Comparison of ENCODE assay signal across 21 cellular contexts in genomic region chr11:87176044-87176443, GRCh38.
DNase-seq lines count a peak whose midpoint lies in the region; FAIRE-seq and TF ChIP-seq lines count a peak whose summit lies in the region.
"Had no signal": no experiment of that assay in that cellular context is flagged by ENCODE, and none has a peak within 500 bp of the region (broad histone marks: within the 10 kb centered on the region; RNA-seq: fewer than 3 reads in every experiment).

No MANE protein-coding gene starts in this region.

- H3K9me3 Mint-ChIP-seq in activated naive CD4-positive, alpha-beta T cell treated with anti-CD3 and anti-CD28 coated beads for 36 hours, result peaks cover 7% of the 10 kb centered on the region
- no peaks in the 10 kb centered on the region for H3K9me3 Mint-ChIP-seq in Caco-2 (ENCODE audit: unreplicated experiment)
- H3K9me3 Mint-ChIP-seq: activated T-helper 17 cell treated with anti-CD3 and anti-CD28 coated beads, Interleukin-2, amount 50 U/mL, for 72 hours had no signal

- TF ChIP-seq CTCF in AG10803 (conservative IDR thresholded peaks at IDR 0.05; ENCODE audit: low read length) (no peak), foreskin fibroblast (IDR thresholded peaks at IDR 0.05; ENCODE audit: low read depth, low read length) (no peak), Caco-2 (IDR thresholded peaks at IDR 0.05; ENCODE audit: insufficient read depth in 1 of 2, low read depth in 1 of 2, low read length in 1 of 2, severe bottlenecking in 1 of 2, unreplicated experiment in 1 of 2) (no peak)

- peak; percentile 13 for DNase-seq in AG10803 (ENCODE audit: low read depth)
- peak; percentile 1 for DNase-seq in HK-2 (ENCODE audit: unreplicated experiment)
- peak; percentile 68 for DNase-seq in SW480 (ENCODE audit: low spot score)
- peak; percentile 37 to 47 for DNase-seq in foreskin fibroblast
- no peak for DNase-seq in erythroblast (lab: John Stamatoyannopoulos, UW)
- DNase-seq in activated naive CD4-positive, alpha-beta T cell treated with anti-CD3 and anti-CD28 coated beads for 36 hours, result no peak
- no peak for DNase-seq in Caco-2
- DNase-seq in RCC 7860 (ENCODE audit: low spot score), result no peak
- DNase-seq: activated CD8-positive, alpha-beta memory T cell treated with anti-CD3 and anti-CD28 coated beads, Interleukin-2, amount 10 ng/mL, durations not matched to agents 7 days and 5 days; C1 segment of cervical spinal cord; dorsolateral prefrontal cortex; GM23248; MG63; NCI-H1436 treated with DMSO at 0.1 percent for 48 hours; NCI-H2171; NCI-H526 treated with DMSO at 0.1 percent for 48 hours; right cardiac atrium had no signal

- no peak overlapping the region for H3K4me3 Mint-ChIP-seq in activated naive CD4-positive, alpha-beta T cell treated with anti-CD3 and anti-CD28 coated beads for 36 hours
- H3K4me3 Mint-ChIP-seq in Caco-2 (ENCODE audit: unreplicated experiment), result no peak overlapping the region
- H3K4me3 Mint-ChIP-seq: activated CD8-positive, alpha-beta memory T cell treated with anti-CD3 and anti-CD28 coated beads, Interleukin-2, amount 10 ng/mL, durations not matched to agents 7 days and 5 days; activated T-helper 17 cell treated with anti-CD3 and anti-CD28 coated beads, Interleukin-2, amount 50 U/mL, for 72 hours; T-helper 2 cell treated with Interferon-gamma antibody and Interleukin-4, amounts not matched to agents 5 μg/mL and 100 μg/mL, for 36 hours had no signal

- no peaks in the 10 kb centered on the region for H3K27me3 Mint-ChIP-seq in activated naive CD4-positive, alpha-beta T cell treated with anti-CD3 and anti-CD28 coated beads for 36 hours (ENCODE audit: low read depth)
- H3K27me3 Mint-ChIP-seq in Caco-2 (ENCODE audit: insufficient read depth, unreplicated experiment), result no peaks in the 10 kb centered on the region
- H3K27me3 Mint-ChIP-seq: activated CD8-positive, alpha-beta memory T cell treated with anti-CD3 and anti-CD28 coated beads, Interleukin-2, amount 10 ng/mL, durations not matched to agents 7 days and 5 days; activated T-helper 17 cell treated with anti-CD3 and anti-CD28 coated beads, Interleukin-2, amount 50 U/mL, for 72 hours had no signal

- CTCF ChIA-PET in activated naive CD4-positive, alpha-beta T cell treated with anti-CD3 and anti-CD28 coated beads for 36 hours (lab: Charles Lee), result no interaction called here
- CTCF ChIA-PET in Caco-2 (lab: Charles Lee), result no interaction called here

- H3K36me3 Mint-ChIP-seq in activated naive CD4-positive, alpha-beta T cell treated with anti-CD3 and anti-CD28 coated beads for 36 hours (ENCODE audit: low read depth), result peaks cover 34% of the 10 kb centered on the region
- H3K36me3 Mint-ChIP-seq in Caco-2 (ENCODE audit: insufficient read depth, unreplicated experiment), result peaks cover 15% of the 10 kb centered on the region

- FAIRE-seq in RCC 7860 (lab: Jason Lieb, UNC), result no peak

- peaks cover 8% of the 10 kb centered on the region for H3K4me1 Mint-ChIP-seq in activated naive CD4-positive, alpha-beta T cell treated with anti-CD3 and anti-CD28 coated beads for 36 hours (ENCODE audit: low read depth)
- H3K4me1 Mint-ChIP-seq in Caco-2 (ENCODE audit: low read depth, unreplicated experiment), result peaks cover 14% of the 10 kb centered on the region
- H3K4me1 Mint-ChIP-seq: activated T-helper 17 cell treated with anti-CD3 and anti-CD28 coated beads, Interleukin-2, amount 50 U/mL, for 72 hours had no signal

- H3K36me3 ChIP-seq in Caco-2 (ENCODE audit: control insufficient read depth, insufficient read depth, low read length), result peaks cover 2% of the 10 kb centered on the region; the same call in 1 of the 2 replicates
- H3K36me3 ChIP-seq: cardiac muscle cell, MG63 had no signal

- no peak overlapping the region for H3K4me3 ChIP-seq in AG10803 (ENCODE audit: low read length)
- H3K4me3 ChIP-seq in foreskin fibroblast (ENCODE audit: low read depth in 1 of 2, low read length in 2 of 2), result no peak overlapping the region
- no peak overlapping the region for H3K4me3 ChIP-seq in Caco-2 (ENCODE audit: low read depth, low read length)
- H3K4me3 ChIP-seq: cardiac muscle cell, dorsolateral prefrontal cortex, GM23248, lung, MG63 had no signal

- no peak for TF ChIP-seq POLR2A in erythroblast (IDR thresholded peaks at IDR 0.05; ENCODE audit: low read length)

- intact Hi-C loops in activated naive CD4-positive, alpha-beta T cell treated with anti-CD3 and anti-CD28 coated beads for 36 hours (cut with micrococcal nuclease), result no loop called here
- intact Hi-C loops in Caco-2 (cut with micrococcal nuclease; ENCODE audit: unreplicated experiment), result no loop called here

- POLR2A ChIA-PET in Caco-2 (lab: Charles Lee), result no interaction called here

- H3K9me3 ChIP-seq in Caco-2, result no peaks in the 10 kb centered on the region
- H3K9me3 ChIP-seq: MG63 had no signal

- no peaks in the 10 kb centered on the region for H3K27me3 ChIP-seq in Caco-2 (replicated peaks; ENCODE audit: control insufficient read depth, insufficient read depth, low read length)
- H3K27me3 ChIP-seq: cardiac muscle cell, dorsolateral prefrontal cortex, MG63 had no signal

- no peak overlapping the region for H3K27ac Mint-ChIP-seq in activated naive CD4-positive, alpha-beta T cell treated with anti-CD3 and anti-CD28 coated beads for 36 hours
- H3K27ac Mint-ChIP-seq in Caco-2 (ENCODE audit: unreplicated experiment), result no peak overlapping the region
- H3K27ac Mint-ChIP-seq: activated CD8-positive, alpha-beta memory T cell treated with anti-CD3 and anti-CD28 coated beads, Interleukin-2, amount 10 ng/mL, durations not matched to agents 7 days and 5 days; activated T-helper 17 cell treated with anti-CD3 and anti-CD28 coated beads, Interleukin-2, amount 50 U/mL, for 72 hours; T-helper 2 cell treated with Interferon-gamma antibody and Interleukin-4, amounts not matched to agents 5 μg/mL and 100 μg/mL, for 36 hours had no signal

- no peaks in the 10 kb centered on the region for H3K4me1 ChIP-seq in Caco-2

- BruUV-seq in Caco-2 (replicated peaks; lab: Mats Ljungman, UMichigan), result no TSS peak

Comparison
In these comparisons a context has a peak if more than half of its experiments do, and no peak if none do; other contexts are left out.
1. DNase-seq: peak in AG10803 (single experiment), HK-2 (single experiment), SW480 (single experiment) and foreskin fibroblast (2 of 2); none in erythroblast (0 of 2), activated naive CD4-positive, alpha-beta T cell treated with anti-CD3 and anti-CD28 coated beads for 36 hours (single experiment), Caco-2 (0 of 2) and RCC 7860 (single experiment).